31 cellular contexts compared by ENCODE assay signal in the genomic region with DNA sequence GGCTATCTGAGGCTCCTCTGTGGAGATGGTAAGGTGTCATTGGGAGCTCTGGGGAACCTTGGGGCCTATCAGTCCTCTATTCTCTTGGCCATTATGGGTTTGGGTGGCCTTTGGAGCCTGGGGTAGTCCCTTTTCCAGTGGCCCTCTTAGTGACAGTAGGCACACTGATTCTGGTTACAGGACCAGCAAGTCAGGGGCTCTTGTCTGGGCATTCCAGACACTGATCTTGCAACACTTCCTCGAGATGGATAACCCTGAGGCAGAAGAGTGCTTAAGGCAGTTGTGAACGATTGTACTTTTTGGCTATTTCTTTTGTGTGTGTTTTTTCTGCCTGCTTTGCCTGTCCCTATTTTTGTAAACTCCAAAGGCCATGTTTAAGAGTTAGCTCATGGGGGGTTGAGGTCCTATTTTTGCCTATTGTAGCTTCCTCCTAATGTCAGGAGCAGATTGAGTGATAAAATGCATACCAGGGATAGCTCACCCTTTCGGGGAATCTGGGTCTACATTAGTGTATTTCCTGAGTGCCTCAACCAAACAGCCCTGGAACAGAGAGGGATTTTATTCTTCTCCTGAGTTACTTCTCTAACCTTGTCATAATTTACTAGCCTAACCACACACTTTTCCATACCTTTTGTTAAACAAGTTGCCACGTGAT.
"Had no signal": no experiment of that assay in that cellular context is flagged by ENCODE, and none has a peak within 500 bp of the region (broad histone marks: within the 10 kb centered on the region; RNA-seq: fewer than 3 reads in every experiment).

No MANE protein-coding gene starts in this region.

- H3K9me3 Mint-ChIP-seq: activated CD8-positive, alpha-beta T cell treated with anti-CD3 and anti-CD28 coated beads for 36 hours; stimulated activated effector memory CD8-positive, alpha-beta T cell treated with anti-CD3 and anti-CD28 coated beads, Interleukin-12 subunit alpha, Interleukin-12 subunit beta, amount 100 ng/mL, for 72 hours; stimulated activated naive CD8-positive, alpha-beta T cell treated with anti-CD3 and anti-CD28 coated beads, Interleukin-15, Interleukin-2, amounts not matched to agents 100 ng/mL and 50 ng/mL, for 24 hours had no signal

- H3K27me3 Mint-ChIP-seq: activated CD8-positive, alpha-beta T cell treated with anti-CD3 and anti-CD28 coated beads for 36 hours; progenitor cell of endocrine pancreas had no signal

- H3K9me3 ChIP-seq: body of pancreas, colonic mucosa, esophagus squamous epithelium, neutrophil, upper lobe of left lung, vagina had no signal

- DNase-seq: activated CD4-positive, alpha-beta T cell treated with anti-CD3 and anti-CD28 coated beads, Interleukin-2, amount 50 U/mL, for 1 hour; activated CD4-positive, CD25-positive, alpha-beta regulatory T cell treated with anti-CD3 and anti-CD28 coated beads, Interleukin-2, amount 50 U/mL, for 72 hours; activated CD8-positive, alpha-beta T cell treated with anti-CD3 and anti-CD28 coated beads for 36 hours; activated effector memory CD4-positive, alpha-beta T cell treated with Interleukin-2 at 50 U/mL for 16 hours; activated naive CD4-positive, alpha-beta T cell treated with Interleukin-2 at 50 U/mL for 16 hours; activated T-cell treated with anti-CD3 and anti-CD28 coated beads, Interleukin-2, amount 50 U/mL, for 48 hours; anterior cingulate cortex; body of pancreas; cerebellar nuclear complex; colonic mucosa; effector CD8-positive, alpha-beta T cell; esophagus squamous epithelium; foreskin melanocyte; left colon; retina; stimulated activated CD4-positive, alpha-beta T cell treated with anti-CD3 and anti-CD28 coated beads, Interleukin-12 subunit alpha, Interleukin-12 subunit beta, amount 100 ng/mL, for 4 hours; stimulated activated CD4-positive, alpha-beta T cell treated with anti-CD3 and anti-CD28 coated beads, Interleukin-4, amount 100 ng/mL, for 24 hours; substantia nigra; T-helper 17 cell; T1000; upper lobe of left lung had no signal

- H3K36me3 ChIP-seq: colonic mucosa, esophagus squamous epithelium, neutrophil, upper lobe of left lung, vagina had no signal

- H3K4me1 Mint-ChIP-seq: nephron had no signal

- H3K27ac Mint-ChIP-seq: activated CD8-positive, alpha-beta T cell treated with anti-CD3 and anti-CD28 coated beads for 36 hours; activated naive CD8-positive, alpha-beta T cell; nephron; progenitor cell of endocrine pancreas; stimulated activated effector memory CD8-positive, alpha-beta T cell treated with anti-CD3 and anti-CD28 coated beads, Interleukin-12 subunit alpha, Interleukin-12 subunit beta, amount 100 ng/mL, for 72 hours; stimulated activated naive CD8-positive, alpha-beta T cell treated with anti-CD3 and anti-CD28 coated beads, Interleukin-15, Interleukin-2, amounts not matched to agents 100 ng/mL and 50 ng/mL, for 24 hours; T-helper 17 cell had no signal

- ATAC-seq: activated CD8-positive, alpha-beta T cell treated with anti-CD3 and anti-CD28 coated beads for 36 hours; body of pancreas; left colon; sciatic nerve; stimulated activated effector memory CD8-positive, alpha-beta T cell treated with anti-CD3 and anti-CD28 coated beads, Interleukin-12 subunit alpha, Interleukin-12 subunit beta, amount 100 ng/mL, for 72 hours; T-helper 17 cell had no signal

- H3K36me3 Mint-ChIP-seq: stimulated activated effector memory CD8-positive, alpha-beta T cell treated with anti-CD3 and anti-CD28 coated beads, Interleukin-12 subunit alpha, Interleukin-12 subunit beta, amount 100 ng/mL, for 72 hours had no signal

- H3K4me1 ChIP-seq: body of pancreas, colonic mucosa, esophagus squamous epithelium, upper lobe of left lung, vagina had no signal

- H3K27ac ChIP-seq: body of pancreas, colonic mucosa, epithelial cell of prostate, esophagus squamous epithelium, neutrophil, skin epidermis, upper lobe of left lung, vagina had no signal

- H3K27me3 ChIP-seq: body of pancreas, colonic mucosa, esophagus squamous epithelium, neutrophil, upper lobe of left lung, vagina had no signal

- H3K4me3 Mint-ChIP-seq: activated CD8-positive, alpha-beta T cell treated with anti-CD3 and anti-CD28 coated beads for 36 hours; activated naive CD8-positive, alpha-beta T cell; nephron; stimulated activated effector memory CD8-positive, alpha-beta T cell treated with anti-CD3 and anti-CD28 coated beads, Interleukin-12 subunit alpha, Interleukin-12 subunit beta, amount 100 ng/mL, for 72 hours; stimulated activated naive CD8-positive, alpha-beta T cell treated with anti-CD3 and anti-CD28 coated beads, Interleukin-15, Interleukin-2, amounts not matched to agents 100 ng/mL and 50 ng/mL, for 24 hours; T-helper 17 cell had no signal

- H3K4me3 ChIP-seq: body of pancreas, colonic mucosa, esophagus squamous epithelium, skin epidermis, upper lobe of left lung, vagina had no signal
